Comparison of ENCODE assay signal across 23 cellular contexts in genomic region chr1:109817881-109818280, GRCh38. TPM values are rescaled to one million over a fixed set of nuclear protein-coding genes. Genes with fewer than 3 reads are reported as not detected.
DNase-seq lines count a peak whose midpoint lies in the region; ATAC-seq, FAIRE-seq and TF ChIP-seq lines count a peak whose summit lies in the region.
"Had no signal": no experiment of that assay in that cellular context is flagged by ENCODE, and none has a peak within 500 bp of the region (broad histone marks: within the 10 kb centered on the region; RNA-seq: fewer than 3 reads in every experiment).

No MANE protein-coding gene starts in this region.

- DNase-seq in GM10248 (ENCODE audit: extremely low spot score) (peak; percentile 10), K562 (ENCODE audit: extremely low read depth in 1 of 4, low spot score in 3 of 4) (no peak), D721Med (ENCODE audit: insufficient read length, low spot score) (no peak), amniotic stem cell (lab: John Stamatoyannopoulos, UW) (no peak)
- no peak for DNase-seq in activated CD4-positive, CD25-positive, alpha-beta regulatory T cell treated with anti-CD3 and anti-CD28 coated beads, Interleukin-2, amount 50 U/mL, for 72 hours
- DNase-seq: CD8-positive, alpha-beta T cell; DMS79 treated with DMSO at 0.1 percent for 48 hours; HFFc6; Karpas-422; MM.1S; NCI-H1092 treated with DMSO at 0.1 percent for 48 hours; NCI-H2107; NCI-H226; NCI-H524 treated with DMSO at 0.1 percent for 48 hours; Peyer's patch had no signal

- H4K20me1 ChIP-seq in BLaER1 (no peaks in the 10 kb centered on the region), K562 (replicated peaks; ENCODE audit: control insufficient read depth, insufficient read depth, low read length) (no peaks in the 10 kb centered on the region)

- H3K4me3 ChIP-seq in BLaER1 (no peak overlapping the region), K562 (no peak overlapping the region), parathyroid adenoma (ENCODE audit: low read depth, low read length) (no peak overlapping the region)
- H3K4me3 ChIP-seq: GM12878, Peyer's patch had no signal

- no peak for TF ChIP-seq CTCF in GM10248 (IDR thresholded peaks at IDR 0.05; ENCODE audit: control extremely low read depth, extremely low read depth, low read depth, missing control alignments)
- no peak for TF ChIP-seq CTCF in K562 (IDR thresholded peaks at IDR 0.05 in 2 of 3, conservative IDR thresholded peaks at IDR 0.05 in 1 of 3; ENCODE audit: insufficient read depth in 2 of 3, low read depth in 1 of 3, low read length in 3 of 3)
- no peak for TF ChIP-seq CTCF in parathyroid adenoma (IDR thresholded peaks at IDR 0.05)
- no peak for TF ChIP-seq CTCF in D721Med (IDR thresholded peaks at IDR 0.05; ENCODE audit: insufficient read depth, missing control alignments)

- H3K36me3 ChIP-seq in BLaER1 (no peaks in the 10 kb centered on the region), K562 (ENCODE audit: control insufficient read depth, insufficient read depth, low read length) (no peaks in the 10 kb centered on the region), parathyroid adenoma (ENCODE audit: control insufficient read depth, insufficient read depth, low read length) (no peaks in the 10 kb centered on the region)
- H3K36me3 ChIP-seq: Peyer's patch had no signal

- H3K9me3 ChIP-seq in BLaER1 (no peaks in the 10 kb centered on the region), K562 (replicated peaks; ENCODE audit: control insufficient read depth, insufficient read depth, low read depth, low read length) (peaks cover 5% of the 10 kb centered on the region; the same call in 1 of the 2 replicates), parathyroid adenoma (ENCODE audit: control insufficient read depth, low read length) (no peaks in the 10 kb centered on the region)

- H3K9ac ChIP-seq in BLaER1 (peak overlapping the region; percentile 40; the same call in 1 of the 2 replicates), K562 (ENCODE audit: insufficient read depth in 1 of 2, low read depth in 2 of 2, low read length in 2 of 2) (no peak overlapping the region; a peak in 1 of 4 replicates), parathyroid adenoma (no peak overlapping the region)

- BruUV-seq in K562 (replicated peaks; lab: Mats Ljungman, UMichigan) = no TSS peak

- H3K27me3 ChIP-seq in BLaER1 = no peaks in the 10 kb centered on the region
- H3K27me3 ChIP-seq in K562 (ENCODE audit: control insufficient read depth in 2 of 2, insufficient read depth in 2 of 2, low read length in 2 of 2) = no peaks in the 10 kb centered on the region
- H3K27me3 ChIP-seq in parathyroid adenoma (ENCODE audit: control insufficient read depth, insufficient read depth, low read length) = no peaks in the 10 kb centered on the region
- H3K27me3 ChIP-seq: Peyer's patch had no signal

- H2AFZ ChIP-seq in K562 (ENCODE audit: low read depth, low read length) (peak overlapping the region; percentile 87; the same call in 1 of the 2 replicates), parathyroid adenoma (peak overlapping the region; percentile 64)

- peak overlapping the region; percentile 87 for H3K27ac ChIP-seq in BLaER1
- H3K27ac ChIP-seq in K562 (ENCODE audit: extremely low read depth, low read depth, low read length) = no peak overlapping the region
- H3K27ac ChIP-seq in parathyroid adenoma = no peak overlapping the region
- H3K27ac ChIP-seq: Peyer's patch had no signal

- 47% methylated on average over 2 of the region's 2 CpGs for WGBS in K562 (ENCODE audit: insufficient coverage, low coverage, missing lambda C conversion rate)

- peaks cover 89% of the 10 kb centered on the region for H3K4me1 ChIP-seq in BLaER1
- H3K4me1 ChIP-seq in K562 (replicated peaks in 1 of 2; ENCODE audit: control insufficient read depth in 2 of 2, insufficient read depth in 2 of 2, low read length in 2 of 2) = peaks cover 41 to 50% of the 10 kb centered on the region in 2 experiments
- H3K4me1 ChIP-seq in parathyroid adenoma = peaks cover 6% of the 10 kb centered on the region

- no peak for TF ChIP-seq RAD21 in K562 (CRISPR knock-in tag; conservative IDR thresholded peaks at IDR 0.05 in 1 of 2, IDR thresholded peaks at IDR 0.05 in 1 of 2)

- peak overlapping the region; percentile 82 for H3K4me2 ChIP-seq in BLaER1
- H3K4me2 ChIP-seq in K562 (ENCODE audit: insufficient read depth, low read length) = no peak overlapping the region
- no peak overlapping the region for H3K4me2 ChIP-seq in parathyroid adenoma (ENCODE audit: low read length)

- POLR2A ChIA-PET in GM10248 (lab: Yijun Ruan, JAX) = no interaction called here
- POLR2A ChIA-PET in K562 (lab: Yijun Ruan, JAX) = interaction anchor here (0.7 to 1.1 kb wide), 3 partner anchors 13 to 25 kb away, joined by 3 to 4 read pairs (median 4); no protein-coding TSS in a partner anchor

- no peak for TF ChIP-seq EP300 in K562 (IDR thresholded peaks at IDR 0.05; ENCODE audit: low read length)

- no peak for TF ChIP-seq POLR2A in K562 (conservative IDR thresholded peaks at IDR 0.05)

- no peaks in the 10 kb centered on the region for H3K9me1 ChIP-seq in K562 (ENCODE audit: control insufficient read depth, insufficient read depth, low read length)

- in situ Hi-C loops in K562 (cut with MboI) = no loop called here

- CTCF ChIA-PET in GM10248 (lab: Yijun Ruan, JAX) (interaction anchor here (1.0 to 1.3 kb wide), 4 partner anchors 11 to 539 kb away, joined by 3 to 4 read pairs (median 4); no protein-coding TSS in a partner anchor), K562 (lab: Yijun Ruan, JAX; ENCODE audit: low intra/inter-chr PET ratio) (no interaction called here)

- ATAC-seq in K562 (no peak), GM19351 (IDR thresholded peaks at IDR 0.05; ENCODE audit: unreplicated experiment) (no peak)
- ATAC-seq: CD8-positive, alpha-beta T cell; GM12878 had no signal

- FAIRE-seq in K562 (lab: Jason Lieb, UNC) (no peak), D721Med (lab: Jason Lieb, UNC) (no peak)
- FAIRE-seq: G401.6, GM12878, H54 had no signal

- intact Hi-C loops in K562 (cut with micrococcal nuclease) = no loop called here

- H3K79me2 ChIP-seq in K562 (ENCODE audit: control insufficient read depth, insufficient read depth, low read length) (no peaks in the 10 kb centered on the region), parathyroid adenoma (no peaks in the 10 kb centered on the region)

TF ChIP-seq in K562, 482 proteins besides CTCF, POLR2A, EP300 and RAD21 (continues in another document):
- no peak for TF ChIP-seq ZNF354B (CRISPR knock-in tag; IDR thresholded peaks at IDR 0.05)
- no peak for TF ChIP-seq GATAD2B (IDR thresholded peaks at IDR 0.05; ENCODE audit: borderline replicate concordance)
- TF ChIP-seq TEAD4 (IDR thresholded peaks at IDR 0.05; ENCODE audit: low read length) = no peak
- no peak for TF ChIP-seq TEAD4 (CRISPR knock-in tag; IDR thresholded peaks at IDR 0.05; ENCODE audit: borderline replicate concordance)
- TF ChIP-seq SRSF3 (IDR thresholded peaks at IDR 0.05; ENCODE audit: insufficient read depth, low read length) = no peak
- no peak for TF ChIP-seq TBL1XR1 (IDR thresholded peaks at IDR 0.05; ENCODE audit: low read length in 2 of 2)
- TF ChIP-seq WHSC1 (IDR thresholded peaks at IDR 0.05; ENCODE audit: low read length) = no peak
- no peak for TF ChIP-seq CCNT2 (IDR thresholded peaks at IDR 0.05; ENCODE audit: borderline replicate concordance, extremely low read depth, insufficient read length, low read depth, low read length)
- no peak for TF ChIP-seq ZNF277 (CRISPR knock-in tag; IDR thresholded peaks at IDR 0.05; ENCODE audit: borderline replicate concordance)
- no peak for TF ChIP-seq SMARCC2 (IDR thresholded peaks at IDR 0.05; ENCODE audit: low read depth)
- no peak for TF ChIP-seq TEAD1 (CRISPR knock-in tag; IDR thresholded peaks at IDR 0.05)

RNA-seq across cellular contexts. Expression of gene EPS8L3, which starts 54.2 kb away (rescaled TPM):
- total RNA-seq in K562 (2011; cell fraction: chromatin; rRNA removed; ENCODE audit: low replicate concordance) = not detected in 2 replicates
- not detected in 2 replicates for total RNA-seq in K562 (2011; cell fraction: nucleolus; rRNA removed)
- not detected in 2 replicates for total RNA-seq in K562 (2011; cell fraction: nucleoplasm; rRNA removed)
- total RNA-seq in K562 (2014; rRNA removed) = not detected in 2 replicates
- 0.15 TPM in 1 of 2 replicates, not detected in the other for total RNA-seq in K562 (2014; rRNA removed; fragmentation: Illumina TruSeq; extraction: Trizol)
- total RNA-seq in K562 (2015; rRNA removed; fragmentation: Illumina TruSeq; extraction: Trizol) = not detected in 2 replicates
- total RNA-seq in K562 (2021) = 0.42 and 0.51 TPM in 2 replicates
- 0.13 and 0.14 TPM in 2 replicates for polyA plus RNA-seq in K562 (2011; rRNA removed)
- polyA plus RNA-seq in K562 (2011; cell fraction: cytosol; rRNA removed) = 0.07 and 0.16 TPM in 2 replicates
- 0.81 and 1.8 TPM in 2 replicates for polyA plus RNA-seq in K562 (2011; cell fraction: nucleus; rRNA removed)
- polyA plus RNA-seq in K562 (2012) = 0.07 and 0.14 TPM in 2 replicates
- 0.09 and 0.61 TPM in 2 replicates for polyA plus RNA-seq in K562 (2014; fragmentation: Illumina TruSeq; extraction: Trizol)
- polyA plus RNA-seq in K562 (2014; fragmentation: Nextera tagmentation; extraction: Ambion mirVana) = not detected
- polyA plus RNA-seq in K562 (2014; rRNA removed) = 0.04 TPM in 1 of 2 replicates, not detected in the other
- polyA minus RNA-seq in K562 (2011; rRNA and poly(A)+ RNA removed) = not detected in 2 replicates
- polyA minus RNA-seq in K562 (2011; cell fraction: cytosol; rRNA and poly(A)+ RNA removed) = not detected in 2 replicates
- not detected in 2 replicates for polyA minus RNA-seq in K562 (2011; cell fraction: nucleus; rRNA and poly(A)+ RNA removed)
- total RNA-seq: A673; CD8-positive, alpha-beta T cell; GM12878; HFFc6; Right ventricle myocardium inferior had no signal
- polyA plus RNA-seq: GM12878 had no signal
